ENCODE assay signal across 28 cellular contexts in genomic region chr15:80594091-80594889, GRCh38.
"Had no signal": no experiment of that assay in that cellular context is flagged by ENCODE, and none has a peak within 500 bp of the region (broad histone marks: within the 10 kb centered on the region; RNA-seq: fewer than 3 reads in every experiment).

No MANE protein-coding gene starts in this region.

- H3K9me3 ChIP-seq: adrenal gland, body of pancreas, heart right ventricle, left lung, lower lobe of right lung, neutrophil, thoracic aorta, vagina had no signal

- H3K4me1 Mint-ChIP-seq: activated CD4-positive, alpha-beta T cell treated with anti-CD3 and anti-CD28 coated beads, Interleukin-2, amount 10 ng/mL, durations not matched to agents 7 days and 5 days; nephron; stimulated activated effector memory CD8-positive, alpha-beta T cell treated with anti-CD3 and anti-CD28 coated beads, Interleukin-12 subunit alpha, Interleukin-12 subunit beta, amount 100 ng/mL, for 72 hours had no signal

- H3K9me3 Mint-ChIP-seq: activated CD4-positive, alpha-beta T cell treated with anti-CD3 and anti-CD28 coated beads, Interleukin-2, amount 10 ng/mL, durations not matched to agents 7 days and 5 days; activated CD8-positive, alpha-beta T cell treated with anti-CD3 and anti-CD28 coated beads for 36 hours; activated naive CD4-positive, alpha-beta T cell treated with anti-CD3 and anti-CD28 coated beads, Interleukin-2, amount 50 U/mL, for 72 hours; nephron; stimulated activated effector memory CD8-positive, alpha-beta T cell treated with anti-CD3 and anti-CD28 coated beads, Interleukin-12 subunit alpha, Interleukin-12 subunit beta, amount 100 ng/mL, for 72 hours; stimulated activated naive CD8-positive, alpha-beta T cell treated with anti-CD3 and anti-CD28 coated beads, Interleukin-15, Interleukin-2, amounts not matched to agents 100 ng/mL and 50 ng/mL, for 24 hours; type B pancreatic cell had no signal

- H3K27me3 ChIP-seq: adrenal gland, body of pancreas, cardiac muscle cell, foreskin keratinocyte, left lung, neutrophil, vagina had no signal

- H3K36me3 ChIP-seq: adrenal gland, cardiac muscle cell, heart right ventricle, lower lobe of right lung, neutrophil, thoracic aorta, vagina had no signal

- H3K27ac Mint-ChIP-seq: activated CD4-positive, alpha-beta T cell treated with anti-CD3 and anti-CD28 coated beads, Interleukin-2, amount 10 ng/mL, durations not matched to agents 7 days and 5 days; activated CD8-positive, alpha-beta T cell treated with anti-CD3 and anti-CD28 coated beads for 36 hours; activated naive CD4-positive, alpha-beta T cell treated with anti-CD3 and anti-CD28 coated beads, Interleukin-2, amount 50 U/mL, for 72 hours; nephron; stimulated activated effector memory CD8-positive, alpha-beta T cell treated with anti-CD3 and anti-CD28 coated beads, Interleukin-12 subunit alpha, Interleukin-12 subunit beta, amount 100 ng/mL, for 72 hours; stimulated activated naive CD8-positive, alpha-beta T cell treated with anti-CD3 and anti-CD28 coated beads, Interleukin-15, Interleukin-2, amounts not matched to agents 100 ng/mL and 50 ng/mL, for 24 hours; type B pancreatic cell had no signal

- H3K4me1 ChIP-seq: adrenal gland, body of pancreas, heart right ventricle, lower lobe of right lung, vagina had no signal

- H3K4me3 Mint-ChIP-seq: activated CD4-positive, alpha-beta T cell treated with anti-CD3 and anti-CD28 coated beads, Interleukin-2, amount 10 ng/mL, durations not matched to agents 7 days and 5 days; activated CD8-positive, alpha-beta T cell treated with anti-CD3 and anti-CD28 coated beads for 36 hours; nephron; stimulated activated effector memory CD8-positive, alpha-beta T cell treated with anti-CD3 and anti-CD28 coated beads, Interleukin-12 subunit alpha, Interleukin-12 subunit beta, amount 100 ng/mL, for 72 hours; stimulated activated naive CD8-positive, alpha-beta T cell treated with anti-CD3 and anti-CD28 coated beads, Interleukin-15, Interleukin-2, amounts not matched to agents 100 ng/mL and 50 ng/mL, for 24 hours; type B pancreatic cell had no signal

- ATAC-seq: activated CD8-positive, alpha-beta T cell treated with anti-CD3 and anti-CD28 coated beads for 36 hours; activated naive CD4-positive, alpha-beta T cell treated with anti-CD3 and anti-CD28 coated beads, Interleukin-2, amount 50 U/mL, for 72 hours; body of pancreas; esophagus mucosa; foreskin keratinocyte; left lung; lower lobe of right lung; sciatic nerve; stimulated activated effector memory CD8-positive, alpha-beta T cell treated with anti-CD3 and anti-CD28 coated beads, Interleukin-12 subunit alpha, Interleukin-12 subunit beta, amount 100 ng/mL, for 72 hours had no signal

- H3K36me3 Mint-ChIP-seq: activated naive CD4-positive, alpha-beta T cell treated with anti-CD3 and anti-CD28 coated beads, Interleukin-2, amount 50 U/mL, for 72 hours; stimulated activated effector memory CD8-positive, alpha-beta T cell treated with anti-CD3 and anti-CD28 coated beads, Interleukin-12 subunit alpha, Interleukin-12 subunit beta, amount 100 ng/mL, for 72 hours had no signal

- FAIRE-seq: small intestine had no signal

- H3K27me3 Mint-ChIP-seq: type B pancreatic cell had no signal

- H3K4me3 ChIP-seq: adrenal gland, body of pancreas, cardiac muscle cell, heart right ventricle, left lung, lower lobe of right lung, thoracic aorta, vagina had no signal

- H3K27ac ChIP-seq: adrenal gland, body of pancreas, cardiac muscle cell, foreskin keratinocyte, heart right ventricle, left lung, lower lobe of right lung, neutrophil, thoracic aorta, vagina had no signal

- DNase-seq: activated CD4-positive, alpha-beta T cell treated with anti-CD3 and anti-CD28 coated beads for 1 hour; activated CD4-positive, alpha-beta T cell treated with anti-CD3 and anti-CD28 coated beads, Interleukin-2, amount 10 ng/mL, durations not matched to agents 7 days and 5 days; activated CD8-positive, alpha-beta T cell treated with anti-CD3 and anti-CD28 coated beads for 36 hours; activated naive CD4-positive, alpha-beta T cell; activated T-cell treated with anti-CD3 and anti-CD28 coated beads, Interleukin-2, amount 50 U/mL, for 48 hours; adrenal gland; aorta; body of pancreas; foreskin keratinocyte; heart right ventricle; kidney glomerular epithelial cell; left lung; lower lobe of right lung; mesenchymal stem cell; small intestine; stimulated activated CD4-positive, alpha-beta T cell treated with anti-CD3 and anti-CD28 coated beads, Interleukin-4, amount 100 ng/mL, for 24 hours; T-helper 2 cell had no signal
